Comparison of ENCODE assay signal across 1 cellular context in genomic region chr13:34913040-34913439, GRCh38.
A peak's percentile ranks its signal among the peaks of the same experiment; 100 is the strongest.
TF ChIP-seq lines count a peak whose summit lies in the region.

No MANE protein-coding gene starts in this region.

TF ChIP-seq in HepG2, 621 proteins besides CTCF, POLR2A, EP300 and RAD21 (continued from another document):
- peak; percentile 53 to 91 for TF ChIP-seq REST (IDR thresholded peaks at IDR 0.05; ENCODE audit: borderline replicate concordance in 1 of 2, low read depth in 1 of 2, low read length in 2 of 2)
- peak; percentile 87 for TF ChIP-seq MIER2 (CRISPR knock-in tag; IDR thresholded peaks at IDR 0.05)
